ENCODE assay signal across 13 cellular contexts in the genomic region with DNA sequence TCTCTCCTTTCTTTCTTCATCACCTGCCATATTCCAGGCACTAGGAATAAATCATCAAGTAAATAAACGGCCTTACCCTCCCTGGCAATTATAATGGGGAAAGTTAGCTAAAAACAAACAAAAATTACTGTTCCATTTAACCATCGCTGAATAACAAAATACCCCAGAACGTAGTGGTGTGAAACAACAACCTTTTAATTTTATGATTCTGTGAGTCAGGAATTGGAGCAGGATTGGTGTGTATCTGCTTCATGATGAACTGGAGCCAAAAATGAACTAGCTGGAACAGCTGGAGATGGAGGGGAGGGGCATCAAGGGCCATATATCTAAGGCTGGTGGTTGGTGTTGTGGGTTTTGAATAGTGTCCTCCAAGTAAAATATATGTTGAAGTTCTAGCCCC. TPM values are rescaled to one million over a fixed set of nuclear protein-coding genes. Genes with fewer than 3 reads are reported as not detected.
"Had no signal": no experiment of that assay in that cellular context is flagged by ENCODE, and none has a peak within 500 bp of the region (broad histone marks: within the 10 kb centered on the region; RNA-seq: fewer than 3 reads in every experiment).

No MANE protein-coding gene starts in this region.

- H2AFZ ChIP-seq: neural progenitor cell had no signal

- H3K4me3 ChIP-seq: neural progenitor cell, thyroid gland had no signal

- H3K4me2 ChIP-seq: neural progenitor cell had no signal

- DNase-seq: activated CD4-positive, alpha-beta T cell treated with anti-CD3 and anti-CD28 coated beads, Interleukin-2, amount 50 U/mL, for 4 hours; activated gamma-delta T cell; cerebellar nuclear complex; cortex of kidney; erythroblast; left ventricle myocardium superior; stimulated activated CD4-positive, alpha-beta T cell treated with anti-CD3 and anti-CD28 coated beads, Interleukin-12 subunit alpha, Interleukin-12 subunit beta, amount 100 ng/mL, for 4 hours; stimulated activated CD4-positive, alpha-beta T cell treated with anti-CD3 and anti-CD28 coated beads, Interleukin-1b, Interleukin-23, amount 100 ng/mL, for 48 hours; stimulated activated CD8-positive, alpha-beta memory T cell treated with anti-CD3 and anti-CD28 coated beads, Interleukin-4, amount 100 ng/mL, for 48 hours; stimulated activated naive CD4-positive, alpha-beta T cell treated with Interleukin-2 at 50 U/mL for 16 hours; thyroid gland had no signal

- H3K27ac ChIP-seq: neural progenitor cell, thyroid gland had no signal

- H3K36me3 ChIP-seq: neural progenitor cell, thyroid gland had no signal

- H3K9ac ChIP-seq: neural progenitor cell had no signal

- ATAC-seq: left ventricle myocardium superior had no signal

- H3K9me3 ChIP-seq: thyroid gland had no signal

- H3K27me3 ChIP-seq: thyroid gland had no signal

RNA-seq across cellular contexts. Expression of a gene that starts 31.4 kb away (rescaled TPM):
- total RNA-seq: bronchial epithelial cell had no signal
